In genomic region chr11:123197711-123198110, GRCh38 we compare ENCODE assay signal across 12 cellular contexts. TPM values are rescaled to one million over a fixed set of nuclear protein-coding genes. Genes with fewer than 3 reads are reported as not detected.
DNase-seq lines count a peak whose midpoint lies in the region; ATAC-seq and TF ChIP-seq lines count a peak whose summit lies in the region.
"Had no signal": no experiment of that assay in that cellular context is flagged by ENCODE, and none has a peak within 500 bp of the region (broad histone marks: within the 10 kb centered on the region; RNA-seq: fewer than 3 reads in every experiment).

No MANE protein-coding gene starts in this region.

- peak; percentile 24 to 51 for ATAC-seq in activated naive CD4-positive, alpha-beta T cell treated with anti-CD3 and anti-CD28 coated beads, Interleukin-2, amount 50 U/mL, for 72 hours
- ATAC-seq in stimulated activated effector memory CD8-positive, alpha-beta T cell treated with anti-CD3 and anti-CD28 coated beads, Interleukin-12 subunit alpha, Interleukin-12 subunit beta, amount 100 ng/mL, for 72 hours, result peak; percentile 79

- DNase-seq in activated naive CD4-positive, alpha-beta T cell treated with anti-CD3 and anti-CD28 coated beads, Interleukin-2, amount 50 U/mL, for 72 hours (ENCODE audit: low spot score in 2 of 2), result no peak
- DNase-seq in activated naive CD4-positive, alpha-beta T cell treated with anti-CD3 and anti-CD28 coated beads, Interleukin-2, amount 10 ng/mL, durations not matched to agents 7 days and 5 days, result no peak
- DNase-seq in NCI-H226 (peak; percentile 81), fibroblast of lung (ENCODE audit: low read depth in 2 of 2) (peak; percentile 82 to 89), GM19240 (ENCODE audit: insufficient read length, low spot score) (no peak), NCI-H1417 treated with DMSO at 0.1 percent for 48 hours (lab: John Stamatoyannopoulos, UW) (no peak)
- no peak for DNase-seq in stimulated activated effector memory CD8-positive, alpha-beta T cell treated with anti-CD3 and anti-CD28 coated beads, Interleukin-12 subunit alpha, Interleukin-12 subunit beta, amount 100 ng/mL, for 72 hours (ENCODE audit: low spot score in 2 of 2)
- DNase-seq in CD8-positive, alpha-beta memory T cell, result no peak
- DNase-seq: activated gamma-delta T cell, NCI-H187 treated with DMSO at 0.1 percent for 48 hours had no signal

- H3K79me2 ChIP-seq in fibroblast of lung (ENCODE audit: control insufficient read depth, insufficient read depth, low read length), result peaks cover 31% of the 10 kb centered on the region

- H3K27me3 ChIP-seq in fibroblast of lung (ENCODE audit: control insufficient read depth, insufficient read depth, low read length), result no peaks in the 10 kb centered on the region
- H3K27me3 ChIP-seq in CD8-positive, alpha-beta memory T cell (ENCODE audit: insufficient read depth, low read length, poor library complexity, severe bottlenecking), result peaks cover 24% of the 10 kb centered on the region

- no peaks in the 10 kb centered on the region for H3K36me3 Mint-ChIP-seq in activated naive CD4-positive, alpha-beta T cell treated with anti-CD3 and anti-CD28 coated beads, Interleukin-2, amount 50 U/mL, for 72 hours
- H3K36me3 Mint-ChIP-seq in activated naive CD4-positive, alpha-beta T cell treated with anti-CD3 and anti-CD28 coated beads, Interleukin-2, amount 10 ng/mL, durations not matched to agents 7 days and 5 days, result peaks cover 5% of the 10 kb centered on the region
- H3K36me3 Mint-ChIP-seq in stimulated activated effector memory CD8-positive, alpha-beta T cell treated with anti-CD3 and anti-CD28 coated beads, Interleukin-12 subunit alpha, Interleukin-12 subunit beta, amount 100 ng/mL, for 72 hours, result no peaks in the 10 kb centered on the region
- no peaks in the 10 kb centered on the region for H3K36me3 Mint-ChIP-seq in CD8-positive, alpha-beta memory T cell
- H3K36me3 Mint-ChIP-seq: CD14-positive monocyte had no signal

- no peaks in the 10 kb centered on the region for H3K9me3 ChIP-seq in fibroblast of lung (ENCODE audit: control insufficient read depth, insufficient read depth, low read depth, low read length)
- H3K9me3 ChIP-seq in CD8-positive, alpha-beta memory T cell (ENCODE audit: low read length), result no peaks in the 10 kb centered on the region

- no peak overlapping the region for H3K27ac Mint-ChIP-seq in activated naive CD4-positive, alpha-beta T cell treated with anti-CD3 and anti-CD28 coated beads, Interleukin-2, amount 50 U/mL, for 72 hours
- H3K27ac Mint-ChIP-seq in activated naive CD4-positive, alpha-beta T cell treated with anti-CD3 and anti-CD28 coated beads, Interleukin-2, amount 10 ng/mL, durations not matched to agents 7 days and 5 days, result no peak overlapping the region
- H3K27ac Mint-ChIP-seq in stimulated activated effector memory CD8-positive, alpha-beta T cell treated with anti-CD3 and anti-CD28 coated beads, Interleukin-12 subunit alpha, Interleukin-12 subunit beta, amount 100 ng/mL, for 72 hours, result no peak overlapping the region
- no peak overlapping the region for H3K27ac Mint-ChIP-seq in CD8-positive, alpha-beta memory T cell

- H3K9ac ChIP-seq in fibroblast of lung (ENCODE audit: insufficient read depth, low read length), result no peak overlapping the region

- peaks cover 17% of the 10 kb centered on the region for H3K4me1 Mint-ChIP-seq in activated naive CD4-positive, alpha-beta T cell treated with anti-CD3 and anti-CD28 coated beads, Interleukin-2, amount 10 ng/mL, durations not matched to agents 7 days and 5 days
- H3K4me1 Mint-ChIP-seq in stimulated activated effector memory CD8-positive, alpha-beta T cell treated with anti-CD3 and anti-CD28 coated beads, Interleukin-12 subunit alpha, Interleukin-12 subunit beta, amount 100 ng/mL, for 72 hours, result peaks cover 8% of the 10 kb centered on the region
- H3K4me1 Mint-ChIP-seq in CD8-positive, alpha-beta memory T cell, result peaks cover 5 to 13% (median 7%) of the 10 kb centered on the region in 3 donors

- H3K36me3 ChIP-seq in fibroblast of lung (ENCODE audit: control insufficient read depth, insufficient read depth, low read length), result no peaks in the 10 kb centered on the region
- no peaks in the 10 kb centered on the region for H3K36me3 ChIP-seq in CD8-positive, alpha-beta memory T cell (ENCODE audit: insufficient read depth, low read length)

- no peak for TF ChIP-seq CTCF in fibroblast of lung (conservative IDR thresholded peaks at IDR 0.05 in 1 of 2, IDR thresholded peaks at IDR 0.05 in 1 of 2; ENCODE audit: low read depth in 1 of 2, low read length in 2 of 2)

- no peak overlapping the region for H3K27ac ChIP-seq in fibroblast of lung (ENCODE audit: insufficient read depth, low read length)
- H3K27ac ChIP-seq in CD8-positive, alpha-beta memory T cell (ENCODE audit: low read depth, low read length), result no peak overlapping the region

- no peak overlapping the region for H3K4me2 ChIP-seq in fibroblast of lung (ENCODE audit: extremely low read depth, insufficient read depth, low read length)

- no peak overlapping the region for H3K4me3 ChIP-seq in fibroblast of lung (replicated peaks in 1 of 4; ENCODE audit: control extremely low read depth in 1 of 4, insufficient read depth in 1 of 4, low read depth in 3 of 4, low read length in 4 of 4)
- H3K4me3 ChIP-seq in CD8-positive, alpha-beta memory T cell (ENCODE audit: low read length), result no peak overlapping the region

- peaks cover 91% of the 10 kb centered on the region for H3K27me3 Mint-ChIP-seq in activated naive CD4-positive, alpha-beta T cell treated with anti-CD3 and anti-CD28 coated beads, Interleukin-2, amount 10 ng/mL, durations not matched to agents 7 days and 5 days
- peaks cover 40 to 73% of the 10 kb centered on the region in 2 donors for H3K27me3 Mint-ChIP-seq in CD8-positive, alpha-beta memory T cell

- peaks cover 20% of the 10 kb centered on the region for H3K4me1 ChIP-seq in fibroblast of lung (ENCODE audit: control insufficient read depth, extremely low read depth, insufficient read depth, low read length)
- no peaks in the 10 kb centered on the region for H3K4me1 ChIP-seq in CD8-positive, alpha-beta memory T cell (ENCODE audit: insufficient read depth, low read length)

- H3K4me3 Mint-ChIP-seq in activated naive CD4-positive, alpha-beta T cell treated with anti-CD3 and anti-CD28 coated beads, Interleukin-2, amount 10 ng/mL, durations not matched to agents 7 days and 5 days, result no peak overlapping the region
- H3K4me3 Mint-ChIP-seq in stimulated activated effector memory CD8-positive, alpha-beta T cell treated with anti-CD3 and anti-CD28 coated beads, Interleukin-12 subunit alpha, Interleukin-12 subunit beta, amount 100 ng/mL, for 72 hours, result no peak overlapping the region
- H3K4me3 Mint-ChIP-seq in CD8-positive, alpha-beta memory T cell, result peak overlapping the region in 1 of 7 donors; percentile 13

- no peaks in the 10 kb centered on the region for H3K9me3 Mint-ChIP-seq in activated naive CD4-positive, alpha-beta T cell treated with anti-CD3 and anti-CD28 coated beads, Interleukin-2, amount 50 U/mL, for 72 hours
- no peaks in the 10 kb centered on the region for H3K9me3 Mint-ChIP-seq in activated naive CD4-positive, alpha-beta T cell treated with anti-CD3 and anti-CD28 coated beads, Interleukin-2, amount 10 ng/mL, durations not matched to agents 7 days and 5 days
- H3K9me3 Mint-ChIP-seq in stimulated activated effector memory CD8-positive, alpha-beta T cell treated with anti-CD3 and anti-CD28 coated beads, Interleukin-12 subunit alpha, Interleukin-12 subunit beta, amount 100 ng/mL, for 72 hours, result no peaks in the 10 kb centered on the region
- peaks cover 0 to 2% (median 0%) of the 10 kb centered on the region in 5 donors for H3K9me3 Mint-ChIP-seq in CD8-positive, alpha-beta memory T cell

- no peaks in the 10 kb centered on the region for H4K20me1 ChIP-seq in fibroblast of lung (ENCODE audit: control insufficient read depth, extremely low read depth, insufficient read depth, low read length)

- CTCF ChIA-PET in activated naive CD4-positive, alpha-beta T cell treated with anti-CD3 and anti-CD28 coated beads, Interleukin-2, amount 10 ng/mL, durations not matched to agents 7 days and 5 days (lab: Charles Lee), result no interaction called here
- CTCF ChIA-PET in CD8-positive, alpha-beta memory T cell (lab: Charles Lee), result no interaction called here

- POLR2A ChIA-PET in CD8-positive, alpha-beta memory T cell (lab: Charles Lee), result no interaction called here

- H2AFZ ChIP-seq in fibroblast of lung (ENCODE audit: low read length), result no peak overlapping the region

RNA-seq across cellular contexts. Expression of gene CLMP, which starts 2.7 kb away (rescaled TPM):
- total RNA-seq in activated naive CD4-positive, alpha-beta T cell treated with anti-CD3 and anti-CD28 coated beads, Interleukin-2, amount 50 U/mL, for 72 hours, result under 1 TPM; 0.41 to 0.54 TPM
- total RNA-seq in fibroblast of lung, result 84.5 and 107 TPM in 2 replicates
- polyA plus RNA-seq in fibroblast of lung, result 151 and 243 TPM in 2 replicates
- polyA plus RNA-seq in fibroblast of lung (2012), result 74.4 and 134 TPM in 2 replicates
- 180 and 200 TPM in 2 replicates for polyA minus RNA-seq in fibroblast of lung (ENCODE audit: low replicate concordance)
- total RNA-seq in CD8-positive, alpha-beta memory T cell, result under 1 TPM; 0.07 to 0.09 TPM
- 0.31 TPM for polyA plus RNA-seq in CD8-positive, alpha-beta memory T cell
- total RNA-seq: OCI-LY7 had no signal

Comparison
In these comparisons a context has a peak if more than half of its experiments do, and no peak if none do; other contexts are left out.
1. DNase-seq: peak in NCI-H226 (single experiment) and fibroblast of lung (2 of 2); none in activated naive CD4-positive, alpha-beta T cell treated with anti-CD3 and anti-CD28 coated beads, Interleukin-2, amount 50 U/mL, for 72 hours (0 of 2), activated naive CD4-positive, alpha-beta T cell treated with anti-CD3 and anti-CD28 coated beads, Interleukin-2, amount 10 ng/mL, durations not matched to agents 7 days and 5 days (single experiment), stimulated activated effector memory CD8-positive, alpha-beta T cell treated with anti-CD3 and anti-CD28 coated beads, Interleukin-12 subunit alpha, Interleukin-12 subunit beta, amount 100 ng/mL, for 72 hours (0 of 2), CD8-positive, alpha-beta memory T cell (0 of 5), GM19240 (single experiment) and NCI-H1417 treated with DMSO at 0.1 percent for 48 hours (single experiment).
2. RNA of gene CLMP, which starts 2.7 kb away (total RNA-seq): 84.5 to 107 TPM in fibroblast of lung; 0.41 to 0.54 TPM in activated naive CD4-positive, alpha-beta T cell treated with anti-CD3 and anti-CD28 coated beads, Interleukin-2, amount 50 U/mL, for 72 hours and 0.07 to 0.09 TPM in CD8-positive, alpha-beta memory T cell; every median in the first group is over 10 times any median in the second.